10 cellular contexts compared by ENCODE assay signal in the genomic region with DNA sequence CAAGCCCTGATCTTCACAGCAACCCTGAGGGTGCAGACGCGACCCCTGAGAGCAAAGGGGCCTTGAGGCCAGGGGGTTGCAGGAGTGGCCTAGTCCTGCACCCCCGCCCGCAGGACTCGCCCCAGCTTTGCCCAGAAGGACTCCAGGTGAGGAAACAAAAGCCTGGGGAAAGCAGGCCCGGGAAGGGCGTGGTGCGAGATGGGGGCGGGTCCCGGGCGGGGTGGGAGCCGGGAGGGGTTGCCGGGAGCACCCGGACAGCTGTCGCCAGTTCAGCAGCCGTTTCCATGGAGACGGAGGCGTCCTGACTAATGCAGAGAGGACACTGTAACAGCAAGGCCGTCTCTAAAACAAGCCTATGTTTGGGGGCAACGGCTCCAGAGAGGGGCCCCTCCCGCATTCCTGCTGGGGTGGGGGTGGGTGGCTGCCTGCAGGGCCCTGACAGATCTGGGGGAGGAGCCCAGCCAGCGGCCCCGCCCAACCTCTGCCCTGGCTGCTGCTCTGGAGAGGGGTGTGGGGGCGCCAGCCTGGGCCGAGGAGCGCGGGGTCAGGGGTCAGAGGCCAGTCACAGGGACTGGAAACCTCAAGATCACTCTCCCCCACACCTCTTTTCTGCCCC. TPM values are rescaled to one million over a fixed set of nuclear protein-coding genes. Genes with fewer than 3 reads are reported as not detected.
DNase-seq lines count a peak whose midpoint lies in the region; ATAC-seq and TF ChIP-seq lines count a peak whose summit lies in the region.
"Had no signal": no experiment of that assay in that cellular context is flagged by ENCODE, and none has a peak within 500 bp of the region (broad histone marks: within the 10 kb centered on the region; RNA-seq: fewer than 3 reads in every experiment).

No MANE protein-coding gene starts in this region.

- H3K9me3 ChIP-seq in GM23248 (ENCODE audit: low read depth) (no peaks in the 10 kb centered on the region), left lung (no peaks in the 10 kb centered on the region)

- 16 to 25% methylated on average over 13 to 24 of the region's 27 CpGs for WGBS in GM23248 (ENCODE audit: low coverage in 1 of 2, low lambda C conversion rate in 2 of 2, missing lambda C conversion rate in 2 of 2), 2 experiments

- no peak overlapping the region for H2AFZ ChIP-seq in GM23248

- DNase-seq in GM23248 (peak; percentile 93), NCI-H345 treated with DMSO at 0.1 percent for 48 hours (lab: John Stamatoyannopoulos, UW; ENCODE audit: unreplicated experiment) (peak; percentile 61), dermis blood vessel endothelial cell (peak; percentile 70), left lung (peak in 1 of 2 donors; percentile 89), type B pancreatic cell (ENCODE audit: extremely low spot score, unreplicated experiment) (no peak)
- no peak for DNase-seq in activated naive CD8-positive, alpha-beta T cell treated with anti-CD3 and anti-CD28 coated beads, Interleukin-2, amount 50 U/mL, for 24 hours
- DNase-seq in NK-92 treated with Interleukin-12 subunit alpha and Interleukin-12 subunit beta, amount 100 ng/mL, for 24 hours (lab: John Stamatoyannopoulos, UW): no peak

- H3K9me2 ChIP-seq in GM23248 (ENCODE audit: insufficient read depth): no peaks in the 10 kb centered on the region

- H4K20me1 ChIP-seq in GM23248 (ENCODE audit: insufficient read depth): no peaks in the 10 kb centered on the region

- H3K4me1 ChIP-seq in GM23248 (ENCODE audit: insufficient read depth) (peaks cover 6% of the 10 kb centered on the region; the same call in 1 of the 2 replicates), left lung (peaks cover 34 to 68% of the 10 kb centered on the region in 2 donors)

- no peaks in the 10 kb centered on the region for H3K36me3 ChIP-seq in GM23248 (ENCODE audit: low read depth)
- H3K36me3 ChIP-seq in left lung: no peaks in the 10 kb centered on the region

- H3K4me1 Mint-ChIP-seq in type B pancreatic cell (ENCODE audit: unreplicated experiment): peaks cover 9% of the 10 kb centered on the region
- H3K4me1 Mint-ChIP-seq in activated naive CD8-positive, alpha-beta T cell treated with anti-CD3 and anti-CD28 coated beads, Interleukin-2, amount 50 U/mL, for 24 hours: peaks cover 4% of the 10 kb centered on the region

- peak overlapping the region; percentile 1 for H3K4me2 ChIP-seq in GM23248 (ENCODE audit: unreplicated experiment)

- no peak overlapping the region for H3K27ac ChIP-seq in GM23248
- peak overlapping the region; percentile 54 to 65 for H3K27ac ChIP-seq in left lung
- H3K27ac ChIP-seq: HL-60 had no signal

- H3K79me2 ChIP-seq in GM23248 (ENCODE audit: insufficient read depth): no peaks in the 10 kb centered on the region

- H3K27ac Mint-ChIP-seq in type B pancreatic cell: peak overlapping the region; percentile 70
- H3K27ac Mint-ChIP-seq in activated naive CD8-positive, alpha-beta T cell treated with anti-CD3 and anti-CD28 coated beads, Interleukin-2, amount 50 U/mL, for 24 hours: no peak overlapping the region

- H3F3A ChIP-seq in GM23248 (ENCODE audit: insufficient read depth): no peaks in the 10 kb centered on the region

- TF ChIP-seq CTCF in left lung (IDR thresholded peaks at IDR 0.05) (no peak), type B pancreatic cell (conservative IDR thresholded peaks at IDR 0.05) (no peak)

- H3K9me3 Mint-ChIP-seq in type B pancreatic cell: no peaks in the 10 kb centered on the region
- H3K9me3 Mint-ChIP-seq in activated naive CD8-positive, alpha-beta T cell treated with anti-CD3 and anti-CD28 coated beads, Interleukin-2, amount 50 U/mL, for 24 hours: no peaks in the 10 kb centered on the region

- H3K27me3 Mint-ChIP-seq in type B pancreatic cell: peaks cover 18% of the 10 kb centered on the region
- peaks cover 32% of the 10 kb centered on the region for H3K27me3 Mint-ChIP-seq in activated naive CD8-positive, alpha-beta T cell treated with anti-CD3 and anti-CD28 coated beads, Interleukin-2, amount 50 U/mL, for 24 hours

- peak overlapping the region; percentile 55 for H3K4me3 Mint-ChIP-seq in type B pancreatic cell
- no peak overlapping the region for H3K4me3 Mint-ChIP-seq in activated naive CD8-positive, alpha-beta T cell treated with anti-CD3 and anti-CD28 coated beads, Interleukin-2, amount 50 U/mL, for 24 hours

- H3K36me3 Mint-ChIP-seq in type B pancreatic cell: no peaks in the 10 kb centered on the region
- H3K36me3 Mint-ChIP-seq in activated naive CD8-positive, alpha-beta T cell treated with anti-CD3 and anti-CD28 coated beads, Interleukin-2, amount 50 U/mL, for 24 hours (ENCODE audit: low read depth): no peaks in the 10 kb centered on the region

- H3K4me3 ChIP-seq in GM23248 (no peak overlapping the region), left lung (no peak overlapping the region)

- H3K9ac ChIP-seq in GM23248: peak overlapping the region; percentile 65

- ATAC-seq in left lung: peak; percentile 54
- no peak for ATAC-seq in HG02938 (IDR thresholded peaks at IDR 0.05; ENCODE audit: unreplicated experiment)
- ATAC-seq in activated naive CD8-positive, alpha-beta T cell treated with anti-CD3 and anti-CD28 coated beads, Interleukin-2, amount 50 U/mL, for 24 hours: no peak

- H3K27me3 ChIP-seq in GM23248 (replicated peaks; ENCODE audit: insufficient read depth) (no peaks in the 10 kb centered on the region), left lung (peaks cover 0 to 43% of the 10 kb centered on the region in 2 donors)

- intact Hi-C loops in left lung (cut with DNase I): no loop called here

- in situ Hi-C loops in GM23248 (cut with MboI): no loop called here

RNA-seq across cellular contexts. Expression of a gene that starts 3.0 kb away (rescaled TPM):
- total RNA-seq in GM23248 (2014; rRNA removed; shearing (Covaris generic)): not detected in 2 replicates
- polyA plus RNA-seq in GM23248 (2016; fragmentation: Nextera tagmentation; extraction: Ambion mirVana): 1.9 and 2.1 TPM in 2 replicates
- total RNA-seq in dermis blood vessel endothelial cell (0.19 TPM in 1 of 2 replicates, not detected in the other), left lung (10 to 100 TPM; 79.2 to 91.3 TPM), type B pancreatic cell (ENCODE audit: low replicate concordance) (39.3 and 44.5 TPM in 2 replicates)

RNA-seq across cellular contexts. Expression of a gene that starts 20.0 kb away (rescaled TPM):
- total RNA-seq in GM23248 (2014; rRNA removed; shearing (Covaris generic)): 9.6 and 10.9 TPM in 2 replicates
- polyA plus RNA-seq in GM23248 (2016; fragmentation: Nextera tagmentation; extraction: Ambion mirVana): 9.2 and 9.6 TPM in 2 replicates
- 3.7 and 6.3 TPM in 2 replicates for total RNA-seq in dermis blood vessel endothelial cell
- 10 to 100 TPM; 14.4 to 14.7 TPM for total RNA-seq in left lung
- total RNA-seq in type B pancreatic cell (ENCODE audit: low replicate concordance): 10.1 and 11.3 TPM in 2 replicates

RNA-seq across cellular contexts. Expression of a gene that starts 34.7 kb away (rescaled TPM):
- not detected in 2 replicates for total RNA-seq in GM23248 (2014; rRNA removed; shearing (Covaris generic))
- polyA plus RNA-seq in GM23248 (2016; fragmentation: Nextera tagmentation; extraction: Ambion mirVana): 0.19 and 0.36 TPM in 2 replicates
- total RNA-seq in dermis blood vessel endothelial cell: 0.23 TPM in 1 of 2 replicates, not detected in the other
- total RNA-seq in left lung: 1 to 10 TPM; 2.5 to 3.9 TPM
- 5.4 and 8.5 TPM in 2 replicates for total RNA-seq in type B pancreatic cell (ENCODE audit: low replicate concordance)
- total RNA-seq: glomerular endothelial cell had no signal

Comparison
In these comparisons a context has a peak if more than half of its experiments do, and no peak if none do; other contexts are left out.
1. DNase-seq: peak in GM23248 (single experiment), NCI-H345 treated with DMSO at 0.1 percent for 48 hours (single experiment) and dermis blood vessel endothelial cell (single experiment); none in type B pancreatic cell (single experiment), activated naive CD8-positive, alpha-beta T cell treated with anti-CD3 and anti-CD28 coated beads, Interleukin-2, amount 50 U/mL, for 24 hours (single experiment) and NK-92 treated with Interleukin-12 subunit alpha and Interleukin-12 subunit beta, amount 100 ng/mL, for 24 hours (single experiment).
2. RNA of a gene that starts 3.0 kb away (total RNA-seq): 79.2 to 91.3 TPM in left lung and 39.3 to 44.5 TPM in type B pancreatic cell; not detected in GM23248 and 0.19 TPM in dermis blood vessel endothelial cell; every median in the first group is over 10 times any median in the second.